29 cellular contexts compared by ENCODE assay signal in genomic region chr1:5798904-5799303, GRCh38.
"Had no signal": no experiment of that assay in that cellular context is flagged by ENCODE, and none has a peak within 500 bp of the region (broad histone marks: within the 10 kb centered on the region; RNA-seq: fewer than 3 reads in every experiment).

No MANE protein-coding gene starts in this region.

- H3K27me3 ChIP-seq: colonic mucosa, foreskin keratinocyte, hepatocyte had no signal

- H3K36me3 ChIP-seq: colonic mucosa, esophagus muscularis mucosa, esophagus squamous epithelium, gastrocnemius medialis, gastroesophageal sphincter, heart left ventricle, heart right ventricle had no signal

- H3K79me2 ChIP-seq: hepatocyte had no signal

- ATAC-seq: effector memory CD8-positive, alpha-beta T cell; esophagus mucosa; foreskin keratinocyte; gastrocnemius medialis; gastroesophageal sphincter; heart left ventricle; heart right ventricle had no signal

- H3K4me3 ChIP-seq: colonic mucosa, coronary artery, dorsolateral prefrontal cortex, esophagus muscularis mucosa, esophagus squamous epithelium, gastrocnemius medialis, gastroesophageal sphincter, heart left ventricle, heart right ventricle, hepatocyte had no signal

- H3K4me1 Mint-ChIP-seq: endodermal cell had no signal

- H3K9me3 Mint-ChIP-seq: dendritic cell treated with granulocyte-macrophage colony-stimulating factor and Interleukin-4, amounts not matched to agents 40 ng/mL and 50 ng/mL, for 4 days had no signal

- H3K4me3 Mint-ChIP-seq: dendritic cell treated with granulocyte-macrophage colony-stimulating factor and Interleukin-4, amounts not matched to agents 40 ng/mL and 50 ng/mL, for 4 days; effector memory CD8-positive, alpha-beta T cell; endodermal cell had no signal

- DNase-seq: colonic mucosa; cortex of kidney; dermis blood vessel endothelial cell; dorsolateral prefrontal cortex; effector CD4-positive, alpha-beta T cell; effector CD8-positive, alpha-beta T cell; effector memory CD4-positive, alpha-beta T cell; effector memory CD8-positive, alpha-beta T cell; erythroblast; esophagus squamous epithelium; foreskin fibroblast; foreskin keratinocyte; foreskin melanocyte; gastrocnemius medialis; glutamatergic neuron; head of caudate nucleus; heart left ventricle; heart right ventricle had no signal

- FAIRE-seq: endometrium, endothelial cell of umbilical vein, frontal cortex had no signal

- H3K4me2 ChIP-seq: hepatocyte had no signal

- H3K27ac Mint-ChIP-seq: dendritic cell treated with granulocyte-macrophage colony-stimulating factor and Interleukin-4, amounts not matched to agents 40 ng/mL and 50 ng/mL, for 4 days; effector memory CD8-positive, alpha-beta T cell; endodermal cell had no signal

- H3K4me1 ChIP-seq: colonic mucosa, esophagus muscularis mucosa, esophagus squamous epithelium, foreskin keratinocyte, gastrocnemius medialis, gastroesophageal sphincter, heart left ventricle, heart right ventricle had no signal

- H3K27ac ChIP-seq: colonic mucosa, coronary artery, dorsolateral prefrontal cortex, epithelial cell of prostate, esophagus muscularis mucosa, esophagus squamous epithelium, foreskin keratinocyte, gastrocnemius medialis, gastroesophageal sphincter, heart left ventricle, heart right ventricle, hepatocyte had no signal

- H3K9me3 ChIP-seq: colonic mucosa, esophagus muscularis mucosa, esophagus squamous epithelium, gastrocnemius medialis, gastroesophageal sphincter, heart left ventricle, heart right ventricle had no signal

- H2AFZ ChIP-seq: hepatocyte had no signal
